17 cellular contexts compared by ENCODE assay signal in the genomic region with DNA sequence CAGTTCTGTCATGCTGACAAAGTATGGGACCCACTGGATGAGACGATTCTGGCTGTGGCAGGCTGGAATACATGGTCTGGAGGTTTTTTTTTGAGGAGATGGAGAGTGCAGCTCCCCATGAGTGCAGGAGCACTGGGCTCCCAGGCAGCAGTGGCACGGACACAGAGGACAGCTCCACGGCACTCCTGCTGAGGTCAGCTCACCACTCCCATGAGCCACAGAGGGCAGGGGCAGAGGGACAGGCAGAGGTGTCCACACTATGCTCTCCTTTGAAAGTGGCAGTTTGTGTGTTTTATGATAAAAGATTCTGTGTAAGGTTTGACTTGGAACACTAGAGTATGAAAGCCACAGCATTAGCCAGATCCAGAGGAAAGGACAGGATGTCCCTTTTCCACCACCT.
A peak's percentile ranks its signal among the peaks of the same experiment; 100 is the strongest.
DNase-seq lines count a peak whose midpoint lies in the region; ATAC-seq and FAIRE-seq lines count a peak whose summit lies in the region.
"Had no signal": no experiment of that assay in that cellular context is flagged by ENCODE, and none has a peak within 500 bp of the region (broad histone marks: within the 10 kb centered on the region; RNA-seq: fewer than 3 reads in every experiment).

No MANE protein-coding gene starts in this region.

- H3K9me3 ChIP-seq in T-helper 17 cell (ENCODE audit: control insufficient read depth, low read length, poor library complexity, severe bottlenecking), result no peaks in the 10 kb centered on the region

- H3K27ac Mint-ChIP-seq in T-helper 17 cell, result peak overlapping the region; percentile 21
- H3K27ac Mint-ChIP-seq: CD4-positive, alpha-beta T cell had no signal

- no peaks in the 10 kb centered on the region for H3K27me3 Mint-ChIP-seq in T-helper 17 cell
- H3K27me3 Mint-ChIP-seq: CD4-positive, alpha-beta T cell had no signal

- peaks cover 3% of the 10 kb centered on the region for H3K4me1 Mint-ChIP-seq in T-helper 17 cell

- no peak overlapping the region for H3K4me3 Mint-ChIP-seq in T-helper 17 cell
- H3K4me3 Mint-ChIP-seq: CD4-positive, alpha-beta T cell had no signal

- ATAC-seq in Right ventricle myocardium inferior (peak; percentile 7), left cardiac atrium (no peak), T-helper 17 cell (no peak)

- H3K36me3 Mint-ChIP-seq in T-helper 17 cell (ENCODE audit: low read depth), result peaks cover 13% of the 10 kb centered on the region

- FAIRE-seq in urothelium cell line (lab: Jason Lieb, UNC) (peak; percentile 44), GM19239 (lab: Jason Lieb, UNC) (no peak)
- FAIRE-seq: A204.1, GM12891 had no signal

- intact Hi-C loops in Right ventricle myocardium inferior (cut with DNase I), result no loop called here
- intact Hi-C loops in left cardiac atrium (cut with DNase I), result no loop called here

- no peak for DNase-seq in Right ventricle myocardium inferior (ENCODE audit: missing footprints)
- DNase-seq in left cardiac atrium, result no peak
- DNase-seq in T-helper 17 cell, result no peak
- peak; percentile 45 for DNase-seq in islet precursor cell
- no peak for DNase-seq in urothelium cell line (ENCODE audit: low spot score)
- DNase-seq in effector CD4-positive, alpha-beta T cell, result no peak
- DNase-seq in GM19239 (ENCODE audit: insufficient read length, low spot score), result no peak
- DNase-seq: CD4-positive, alpha-beta T cell; DMS53; EL; GM23248; KBM-7; NCI-H1105; NK-92 treated with Interleukin-12 subunit alpha and Interleukin-12 subunit beta, amount 100 ng/mL, for 24 hours; SIG-M5 had no signal
